Comparison of ENCODE assay signal across 21 cellular contexts in genomic region chr6:166927240-166927941, GRCh38. TPM values are rescaled to one million over a fixed set of nuclear protein-coding genes. Genes with fewer than 3 reads are reported as not detected.
DNase-seq lines count a peak whose midpoint lies in the region; ATAC-seq, FAIRE-seq and TF ChIP-seq lines count a peak whose summit lies in the region.
"Had no signal": no experiment of that assay in that cellular context is flagged by ENCODE, and none has a peak within 500 bp of the region (broad histone marks: within the 10 kb centered on the region; RNA-seq: fewer than 3 reads in every experiment).

No MANE protein-coding gene starts in this region.

- no peak overlapping the region for H3K56ac ChIP-seq in mesendoderm (ENCODE audit: low read length)

- no peak overlapping the region for H3K18ac ChIP-seq in mesendoderm (ENCODE audit: low read length)

- H3K9ac ChIP-seq in mesendoderm (ENCODE audit: low read length) (no peak overlapping the region), kidney (ENCODE audit: low read length in 2 of 2) (no peak overlapping the region)
- H3K9ac ChIP-seq: GM23248 had no signal

- peak in 1 of 2 donors; percentile 56 for DNase-seq in heart right ventricle
- no peak for DNase-seq in right atrium auricular region (ENCODE audit: low spot score)
- DNase-seq in RPMI7951 (ENCODE audit: low read depth), result peak; percentile 7
- DNase-seq in mesendoderm, result no peak
- DNase-seq in mucosa of gallbladder (ENCODE audit: low spot score), result no peak
- DNase-seq in urothelium cell line (ENCODE audit: low spot score), result no peak
- DNase-seq in kidney, result no peak
- no peak for DNase-seq in NOMO-1 (lab: John Stamatoyannopoulos, UW; ENCODE audit: unreplicated experiment in 2 of 2)
- DNase-seq: activated CD4-positive, alpha-beta memory T cell treated with anti-CD3 and anti-CD28 coated beads for 36 hours; activated T-cell treated with anti-CD3 and anti-CD28 coated beads, Interleukin-2, amount 50 U/mL, for 72 hours; Caco-2; central memory CD4-positive, alpha-beta T cell; EL; GM23248; left colon; NCI-H1048; NCI-H2081; NCI-H524 treated with DMSO at 0.1 percent for 48 hours; occipital lobe; right cardiac atrium; stimulated activated naive CD4-positive, alpha-beta T cell had no signal

- H3K4me1 ChIP-seq in heart right ventricle (peaks cover 0 to 39% (median 10%) of the 10 kb centered on the region in 9 donors), right atrium auricular region (no peaks in the 10 kb centered on the region), mesendoderm (ENCODE audit: control insufficient read depth, low read depth, low read length) (no peaks in the 10 kb centered on the region), kidney (ENCODE audit: control insufficient read depth in 1 of 2, insufficient read depth in 1 of 2, low read depth in 1 of 2, low read length in 2 of 2) (no peaks in the 10 kb centered on the region)
- H3K4me1 ChIP-seq: Caco-2 had no signal

- H3K79me1 ChIP-seq in mesendoderm (ENCODE audit: low read length), result no peaks in the 10 kb centered on the region

- no peak overlapping the region for H3K4ac ChIP-seq in mesendoderm (ENCODE audit: low read depth, low read length)

- no peak overlapping the region for H2BK120ac ChIP-seq in mesendoderm (ENCODE audit: low read depth, low read length)

- no peak overlapping the region for H4K8ac ChIP-seq in mesendoderm (ENCODE audit: low read depth, low read length)

- H3K4me3 ChIP-seq in heart right ventricle, result peak overlapping the region in 3 of 10 donors; percentile 11 to 40 (median 18)
- H3K4me3 ChIP-seq in right atrium auricular region, result no peak overlapping the region
- no peak overlapping the region for H3K4me3 ChIP-seq in mesendoderm (ENCODE audit: low read length)
- no peak overlapping the region for H3K4me3 ChIP-seq in kidney (ENCODE audit: low read length in 2 of 2)
- H3K4me3 ChIP-seq: GM23248 had no signal

- peak overlapping the region; percentile 20 to 88 (median 78) for H3K27ac ChIP-seq in heart right ventricle
- peak overlapping the region in 1 of 2 donors; percentile 5 for H3K27ac ChIP-seq in right atrium auricular region
- H3K27ac ChIP-seq in mesendoderm (ENCODE audit: low read depth, low read length), result no peak overlapping the region
- H3K27ac ChIP-seq in kidney (ENCODE audit: low read depth in 2 of 2, low read length in 2 of 2), result no peak overlapping the region
- H3K27ac ChIP-seq: GM23248 had no signal

- FAIRE-seq in urothelium cell line (lab: Jason Lieb, UNC) (no peak), kidney (lab: Jason Lieb, UNC) (no peak)

- H3K27me3 ChIP-seq in heart right ventricle, result no peaks in the 10 kb centered on the region
- no peaks in the 10 kb centered on the region for H3K27me3 ChIP-seq in right atrium auricular region
- H3K27me3 ChIP-seq in mesendoderm (ENCODE audit: insufficient read depth, low read length, poor library complexity), result no peaks in the 10 kb centered on the region

- no peak overlapping the region for H2BK15ac ChIP-seq in mesendoderm (replicated peaks; ENCODE audit: low read depth)

- peak; percentile 31 to 90 (median 73) for ATAC-seq in heart right ventricle
- ATAC-seq: activated T-cell treated with anti-CD3 and anti-CD28 coated beads, Interleukin-2, amount 50 U/mL, for 72 hours; left colon had no signal

- H3K4me2 ChIP-seq in mesendoderm (ENCODE audit: low read length), result no peak overlapping the region

- H3K36me3 ChIP-seq in heart right ventricle, result peaks cover 0 to 45% (median 0%) of the 10 kb centered on the region in 9 donors
- peaks cover 9% of the 10 kb centered on the region for H3K36me3 ChIP-seq in right atrium auricular region
- no peaks in the 10 kb centered on the region for H3K36me3 ChIP-seq in mesendoderm (ENCODE audit: control insufficient read depth, insufficient read depth, low read length)
- H3K36me3 ChIP-seq in kidney (ENCODE audit: control insufficient read depth in 1 of 2, insufficient read depth in 2 of 2, low read length in 2 of 2), result no peaks in the 10 kb centered on the region

- 60 to 63% methylated on average over 12 of the region's 12 CpGs for WGBS in heart right ventricle, 2 donors
- no CpG with 5 or more reads among the region's 12 CpGs for WGBS in mesendoderm (ENCODE audit: extremely low coverage, insufficient coverage, low lambda C conversion rate)

- no peaks in the 10 kb centered on the region for H3K79me2 ChIP-seq in mesendoderm (ENCODE audit: control insufficient read depth, insufficient read depth, low read length)

- H3K9me3 ChIP-seq in heart right ventricle, result no peaks in the 10 kb centered on the region
- no peaks in the 10 kb centered on the region for H3K9me3 ChIP-seq in right atrium auricular region
- no peaks in the 10 kb centered on the region for H3K9me3 ChIP-seq in kidney (ENCODE audit: control insufficient read depth in 1 of 2, low read length in 2 of 2)
- H3K9me3 ChIP-seq: Caco-2 had no signal

- H4K5ac ChIP-seq in mesendoderm (ENCODE audit: low read length), result no peak overlapping the region

- H2BK5ac ChIP-seq in mesendoderm (ENCODE audit: low read length), result no peak overlapping the region

- intact Hi-C loops in heart right ventricle (cut with DNase I) (no loop called here), kidney (cut with DNase I) (no loop called here)

- no peak overlapping the region for H2AK5ac ChIP-seq in mesendoderm (ENCODE audit: low read length)

- TF ChIP-seq CTCF in heart right ventricle (IDR thresholded peaks at IDR 0.05) (no peak), right atrium auricular region (IDR thresholded peaks at IDR 0.05) (no peak), kidney (IDR thresholded peaks at IDR 0.05; ENCODE audit: borderline replicate concordance, extremely low read depth, insufficient read depth) (no peak)

- peak overlapping the region; percentile 37 for H3K23ac ChIP-seq in mesendoderm (ENCODE audit: low read length)

RNA-seq across cellular contexts. Expression of gene RNASET2, which starts 29.0 kb away (rescaled TPM):
- total RNA-seq in heart right ventricle (10 to 100 TPM in 7 of 10 donors, 1 to 10 TPM in 3; 7.1 to 44.3 (median 12.1) TPM), right atrium auricular region (10 to 100 TPM; 24.2 to 33.1 TPM), mucosa of gallbladder (146 TPM), kidney (69.0 TPM)
- polyA plus RNA-seq in heart right ventricle (10 to 100 TPM in 1 of 2 donors, 1 to 10 TPM in 1; 7.3 to 26.8 TPM), kidney (ENCODE audit: insufficient read depth, low read depth, low replicate concordance) (50.7 TPM)
- total RNA-seq in RPMI7951 (2014; rRNA removed; shearing (Covaris generic)), result 19.2 and 26.7 TPM in 2 replicates
- polyA plus RNA-seq in mesendoderm (2013, experiment 1 of 2), result 6.2 TPM
- 6.6 TPM for polyA plus RNA-seq in mesendoderm (2013, experiment 2 of 2)

Comparison
In these comparisons a context has a peak if more than half of its experiments do, and no peak if none do; other contexts are left out.
1. H3K27ac ChIP-seq: peak in heart right ventricle (10 of 10); none in mesendoderm (single experiment) and kidney (0 of 2).